In the genomic region with DNA sequence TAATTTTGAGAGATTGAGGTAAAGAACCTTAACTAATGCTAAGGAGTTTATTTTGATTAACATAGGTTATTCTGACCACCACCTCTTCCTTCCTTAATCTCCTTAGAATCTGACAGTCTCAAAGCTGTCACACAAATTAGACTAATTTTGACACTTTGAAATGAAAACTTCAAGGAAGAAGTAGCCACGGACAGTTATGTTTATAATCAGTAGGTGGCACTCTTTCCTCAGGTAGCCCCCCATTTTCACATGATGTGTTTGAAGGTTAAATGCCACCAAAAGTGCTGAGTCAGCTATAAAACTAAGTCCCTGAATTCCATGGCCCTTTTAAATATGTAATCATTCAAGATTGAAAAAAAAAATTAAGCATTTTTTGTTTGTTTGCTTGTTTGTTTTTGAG, we compare ENCODE assay signal across 9 cellular contexts. TPM values are rescaled to one million over a fixed set of nuclear protein-coding genes. Genes with fewer than 3 reads are reported as not detected.
A peak's percentile ranks its signal among the peaks of the same experiment; 100 is the strongest.
DNase-seq lines count a peak whose midpoint lies in the region; ATAC-seq, FAIRE-seq and TF ChIP-seq lines count a peak whose summit lies in the region.
"Had no signal": no experiment of that assay in that cellular context is flagged by ENCODE, and none has a peak within 500 bp of the region (broad histone marks: within the 10 kb centered on the region; RNA-seq: fewer than 3 reads in every experiment).

No MANE protein-coding gene starts in this region.

- H3K79me2 ChIP-seq in GM23338 (replicated peaks; ENCODE audit: insufficient read depth) (no peaks in the 10 kb centered on the region), PC-9 (ENCODE audit: low read depth) (no peaks in the 10 kb centered on the region), keratinocyte (ENCODE audit: control insufficient read depth, insufficient read depth, low read length) (no peaks in the 10 kb centered on the region)

- no peak overlapping the region for H3K4me3 ChIP-seq in GM23338
- H3K4me3 ChIP-seq in PC-9 = no peak overlapping the region
- no peak overlapping the region for H3K4me3 ChIP-seq in keratinocyte (ENCODE audit: control insufficient read depth in 2 of 3, extremely low read depth in 1 of 3, insufficient read depth in 2 of 3, low read depth in 1 of 3, low read length in 3 of 3)

- H3F3A ChIP-seq in GM23338 (replicated peaks; ENCODE audit: low read depth) (no peaks in the 10 kb centered on the region), PC-9 (ENCODE audit: insufficient read depth, low read depth) (0 out of 2 replicates have a peak, but pooled peaks cover 3% of the 10 kb centered on the region)

- no peak overlapping the region for H3K27ac ChIP-seq in GM23338 (ENCODE audit: low read depth)
- no peak overlapping the region for H3K27ac ChIP-seq in PC-9
- H3K27ac ChIP-seq in keratinocyte (ENCODE audit: control insufficient read depth, insufficient read depth, low read length) = no peak overlapping the region

- H3K4me2 ChIP-seq in GM23338 = no peak overlapping the region
- no peak overlapping the region for H3K4me2 ChIP-seq in PC-9
- no peak overlapping the region for H3K4me2 ChIP-seq in keratinocyte (ENCODE audit: control insufficient read depth, extremely low read depth, insufficient read depth, low read depth, low read length)

- no peaks in the 10 kb centered on the region for H3K27me3 Mint-ChIP-seq in GM23338 (ENCODE audit: insufficient read depth, low read depth, poor library complexity)

- H3K9me3 ChIP-seq in PC-9 (ENCODE audit: insufficient read depth, low read depth) (no peaks in the 10 kb centered on the region), keratinocyte (ENCODE audit: control insufficient read depth, low read depth, low read length) (no peaks in the 10 kb centered on the region)

- dilution Hi-C loops in keratinocyte (cut with MboI; ENCODE audit: extremely low pct_ligation_motif_present, low sequenced_read_pairs) = no loop called here

- peak; percentile 32; the same call in 2 of the 3 replicates for ATAC-seq in GM23338
- ATAC-seq in GM19035 (IDR thresholded peaks at IDR 0.05; ENCODE audit: unreplicated experiment) = no peak

- no TSS peak for BruUV-seq in PC-9 (replicated peaks; lab: Mats Ljungman, UMichigan)

- H3K4me1 Mint-ChIP-seq in GM23338 = peaks cover 11% of the 10 kb centered on the region; the same call in 2 of the 3 replicates

- FAIRE-seq in D721Med (lab: Jason Lieb, UNC) (peak; percentile 51), keratinocyte (lab: Jason Lieb, UNC) (no peak)
- FAIRE-seq: frontal cortex had no signal

- no peaks in the 10 kb centered on the region for H3K9me1 ChIP-seq in keratinocyte (ENCODE audit: control insufficient read depth, extremely low read depth, insufficient read depth, low read length)

- H3K4me1 ChIP-seq in GM23338 (ENCODE audit: insufficient read depth) = no peaks in the 10 kb centered on the region
- H3K4me1 ChIP-seq in PC-9 (replicated peaks; ENCODE audit: insufficient read depth) = no peaks in the 10 kb centered on the region
- no peaks in the 10 kb centered on the region for H3K4me1 ChIP-seq in keratinocyte (ENCODE audit: control insufficient read depth, extremely low read depth, insufficient read depth, low read length)

- H3K36me3 ChIP-seq in GM23338 (ENCODE audit: insufficient read depth) (peaks cover 11% of the 10 kb centered on the region; the same call in 1 of the 2 replicates), PC-9 (ENCODE audit: low read depth) (peaks cover 10% of the 10 kb centered on the region; the same call in 1 of the 2 replicates), keratinocyte (ENCODE audit: control insufficient read depth in 2 of 2, extremely low read depth in 1 of 2, insufficient read depth in 2 of 2, low read length in 2 of 2) (peaks cover 6 to 11% of the 10 kb centered on the region in 2 experiments)

- CTCF ChIA-PET in PC-9 (lab: Charles Lee) = no interaction called here

- peak; percentile 58 for TF ChIP-seq CTCF in D721Med (IDR thresholded peaks at IDR 0.05; ENCODE audit: insufficient read depth, missing control alignments)
- TF ChIP-seq CTCF in GM23338 (conservative IDR thresholded peaks at IDR 0.05; ENCODE audit: low read depth in 2 of 2) = peak; percentile 79 to 87
- peak; percentile 49 for TF ChIP-seq CTCF in PC-9 (conservative IDR thresholded peaks at IDR 0.05)
- TF ChIP-seq CTCF in keratinocyte (optimal IDR thresholded peaks at IDR 0.05 in 1 of 3, IDR thresholded peaks at IDR 0.05 in 1 of 3, conservative IDR thresholded peaks at IDR 0.05 in 1 of 3; ENCODE audit: extremely low read depth in 1 of 3, insufficient read depth in 2 of 3, low read length in 3 of 3) = peak in 2 of 3 experiments; percentile 9 to 32

- no peak for DNase-seq in D721Med (ENCODE audit: insufficient read length, low spot score)
- peak; percentile 82 for DNase-seq in GM23338 (ENCODE audit: low spot score)
- no peak for DNase-seq in PC-9
- DNase-seq in keratinocyte (ENCODE audit: low read depth, low spot score) = no peak
- no peak for DNase-seq in GDM1 (lab: John Stamatoyannopoulos, UW)
- DNase-seq in superior temporal gyrus (ENCODE audit: extremely low spot score) = no peak
- no peak for DNase-seq in NCI-H2196 treated with DMSO at 0.1 percent for 48 hours (lab: John Stamatoyannopoulos, UW; ENCODE audit: unreplicated experiment)

- no peaks in the 10 kb centered on the region for H3K27me3 ChIP-seq in GM23338 (ENCODE audit: insufficient read depth)
- no peaks in the 10 kb centered on the region for H3K27me3 ChIP-seq in PC-9 (ENCODE audit: insufficient read depth, low read depth)
- H3K27me3 ChIP-seq in keratinocyte (ENCODE audit: control insufficient read depth, extremely low read depth, insufficient read depth, low read length) = no peaks in the 10 kb centered on the region

- peak overlapping the region; percentile 72 for H3K27ac Mint-ChIP-seq in GM23338

- H3K4me3 Mint-ChIP-seq in GM23338 = no peak overlapping the region

- no peaks in the 10 kb centered on the region for H3K9me3 Mint-ChIP-seq in GM23338

- no peaks in the 10 kb centered on the region for H3K9me2 ChIP-seq in GM23338 (ENCODE audit: insufficient read depth)
- H3K9me2 ChIP-seq in PC-9 (ENCODE audit: insufficient read depth) = no peaks in the 10 kb centered on the region

- H3K9ac ChIP-seq in keratinocyte (ENCODE audit: control insufficient read depth, extremely low read depth, insufficient read depth, low read length) = no peak overlapping the region

- intact Hi-C loops in PC-9 (cut with micrococcal nuclease; ENCODE audit: unreplicated experiment) = no loop called here

- H3K36me3 Mint-ChIP-seq in GM23338 (ENCODE audit: low read depth) = peaks cover 25% of the 10 kb centered on the region

- H4K20me1 ChIP-seq in GM23338 (replicated peaks; ENCODE audit: insufficient read depth) (no peaks in the 10 kb centered on the region), PC-9 (ENCODE audit: insufficient read depth) (peaks cover 4% of the 10 kb centered on the region; the same call in 1 of the 2 replicates), keratinocyte (ENCODE audit: control insufficient read depth, extremely low read depth, insufficient read depth, low read length) (no peaks in the 10 kb centered on the region)

- POLR2A ChIA-PET in PC-9 (lab: Charles Lee; ENCODE audit: unreplicated experiment) = no interaction called here

- no peak overlapping the region for H2AFZ ChIP-seq in GM23338
- H2AFZ ChIP-seq in PC-9 = no peak overlapping the region
- no peak overlapping the region for H2AFZ ChIP-seq in keratinocyte (ENCODE audit: control insufficient read depth, low read length)

RNA-seq across cellular contexts. Expression of a gene that starts 22.4 kb away (rescaled TPM):
- total RNA-seq in GM23338 (2014; rRNA removed; shearing (Covaris generic)) = 117 and 146 TPM in 2 replicates
- polyA plus RNA-seq in GM23338 (2016; fragmentation: Nextera tagmentation; extraction: Ambion mirVana) (43.5 and 46.2 TPM in 2 replicates), keratinocyte (72.0 to 133 TPM (median 110 TPM) in 3 replicates)
- 62.3 and 65.0 TPM in 2 replicates for total RNA-seq in PC-9 (2021)
- 17.7 TPM for polyA plus RNA-seq in keratinocyte (2011; ENCODE audit: low read depth)
- 50.4 and 103 TPM in 2 replicates for polyA plus RNA-seq in keratinocyte (2011; cell fraction: cytosol; rRNA removed)
- 134 and 136 TPM in 2 replicates for polyA plus RNA-seq in keratinocyte (2011; cell fraction: nucleus; rRNA removed)
- polyA plus RNA-seq in keratinocyte (2012; ENCODE audit: low replicate concordance) = 55.2 and 59.6 TPM in 2 replicates
- polyA minus RNA-seq in keratinocyte = 226 to 274 TPM (median 273 TPM) in 3 replicates
- 119 TPM for polyA minus RNA-seq in keratinocyte (2011; cell fraction: cytosol; rRNA and poly(A)+ RNA removed)
- 177 and 293 TPM in 2 replicates for polyA minus RNA-seq in keratinocyte (2011; cell fraction: nucleus; rRNA and poly(A)+ RNA removed)

RNA-seq across cellular contexts. Expression of a gene that starts 23.9 kb away (rescaled TPM):
- 0.43 and 0.63 TPM in 2 replicates for total RNA-seq in GM23338 (2014; rRNA removed; shearing (Covaris generic))
- polyA plus RNA-seq in GM23338 (2016; fragmentation: Nextera tagmentation; extraction: Ambion mirVana) (0.37 and 0.55 TPM in 2 replicates), keratinocyte (0.16 to 0.75 TPM (median 0.46 TPM) in 3 replicates)
- total RNA-seq in PC-9 (2021) = 0.15 and 0.23 TPM in 2 replicates
- 0.97 TPM for polyA plus RNA-seq in keratinocyte (2011; ENCODE audit: low read depth)
- 0.03 and 0.07 TPM in 2 replicates for polyA plus RNA-seq in keratinocyte (2011; cell fraction: cytosol; rRNA removed)
- 3.0 and 3.3 TPM in 2 replicates for polyA plus RNA-seq in keratinocyte (2011; cell fraction: nucleus; rRNA removed)
- 0.13 and 1.0 TPM in 2 replicates for polyA plus RNA-seq in keratinocyte (2012; ENCODE audit: low replicate concordance)
- 0.07 to 1.1 TPM (median 0.92 TPM) in 3 replicates for polyA minus RNA-seq in keratinocyte
- polyA minus RNA-seq in keratinocyte (2011; cell fraction: cytosol; rRNA and poly(A)+ RNA removed) = not detected
- polyA minus RNA-seq in keratinocyte (2011; cell fraction: nucleus; rRNA and poly(A)+ RNA removed) = 1.6 and 3.6 TPM in 2 replicates

RNA-seq across cellular contexts. Expression of a gene that starts 32.7 kb away (rescaled TPM):
- total RNA-seq in GM23338 (2014; rRNA removed; shearing (Covaris generic)) = 74.6 and 95.4 TPM in 2 replicates
- polyA plus RNA-seq in GM23338 (2016; fragmentation: Nextera tagmentation; extraction: Ambion mirVana) (51.9 and 67.3 TPM in 2 replicates), keratinocyte (29.3 to 53.0 TPM (median 41.4 TPM) in 3 replicates)
- total RNA-seq in PC-9 (2021) = 37.0 and 47.6 TPM in 2 replicates
- 77.9 TPM for polyA plus RNA-seq in keratinocyte (2011; ENCODE audit: low read depth)
- 30.6 and 52.2 TPM in 2 replicates for polyA plus RNA-seq in keratinocyte (2011; cell fraction: cytosol; rRNA removed)
- polyA plus RNA-seq in keratinocyte (2011; cell fraction: nucleus; rRNA removed) = 22.9 and 26.2 TPM in 2 replicates
- 22.6 and 29.0 TPM in 2 replicates for polyA plus RNA-seq in keratinocyte (2012; ENCODE audit: low replicate concordance)
- 13.8 to 81.9 TPM (median 42.0 TPM) in 3 replicates for polyA minus RNA-seq in keratinocyte
- polyA minus RNA-seq in keratinocyte (2011; cell fraction: cytosol; rRNA and poly(A)+ RNA removed) = 84.8 TPM
- 30.7 and 44.1 TPM in 2 replicates for polyA minus RNA-seq in keratinocyte (2011; cell fraction: nucleus; rRNA and poly(A)+ RNA removed)

Comparison
In these comparisons a context has a peak if more than half of its experiments do, and no peak if none do; other contexts are left out.
1. CTCF ChIP-seq: peak in every context shown above with its lines; median percentile 83 in GM23338; 58 in D721Med; 49 in PC-9; 20 in keratinocyte.